ENCODE assay signal across 19 cellular contexts in genomic region chr12:65690477-65690876, GRCh38.
"Had no signal": no experiment of that assay in that cellular context is flagged by ENCODE, and none has a peak within 500 bp of the region (broad histone marks: within the 10 kb centered on the region; RNA-seq: fewer than 3 reads in every experiment).

No MANE protein-coding gene starts in this region.

- DNase-seq: KBM-7, MG63, NCI-H1092 treated with DMSO at 0.1 percent for 48 hours, NCI-H1436, NCI-H187, NCI-H2029, NCI-H2081 treated with DMSO at 0.1 percent for 48 hours, NCI-H2171, NCI-H226, NCI-H446, NCI-H510A, NCI-H524 treated with DMSO at 0.1 percent for 48 hours, NCI-H69, NCI-H774, SHP77, T-helper 1 cell had no signal

- H3K27ac ChIP-seq: RWPE1, SK-N-MC had no signal

- FAIRE-seq: RCC 7860 had no signal

- H3K4me3 ChIP-seq: MG63, SK-N-MC had no signal

- H3K36me3 ChIP-seq: MG63 had no signal

- H3K9me3 ChIP-seq: MG63 had no signal

- H3K27me3 ChIP-seq: MG63 had no signal
